Comparison of ENCODE assay signal across 27 cellular contexts in genomic region chr2:149953627-149954026, GRCh38.
"Had no signal": no experiment of that assay in that cellular context is flagged by ENCODE, and none has a peak within 500 bp of the region (broad histone marks: within the 10 kb centered on the region; RNA-seq: fewer than 3 reads in every experiment).

No MANE protein-coding gene starts in this region.

- H3K4me3 ChIP-seq: adrenal gland, body of pancreas had no signal

- H3K9me3 ChIP-seq: adrenal gland, body of pancreas had no signal

- H3K27me3 ChIP-seq: adrenal gland, body of pancreas had no signal

- H3K27ac ChIP-seq: adrenal gland, body of pancreas had no signal

- H3K36me3 ChIP-seq: adrenal gland had no signal

- H3K4me1 ChIP-seq: adrenal gland, body of pancreas had no signal

- ATAC-seq: activated CD4-positive, alpha-beta T cell treated with anti-CD3 and anti-CD28 coated beads for 36 hours; activated CD8-positive, alpha-beta memory T cell treated with anti-CD3 and anti-CD28 coated beads, Interleukin-2, amount 10 ng/mL, durations not matched to agents 7 days and 5 days; activated CD8-positive, alpha-beta T cell treated with anti-CD3 and anti-CD28 coated beads, Interleukin-2, amount 10 ng/mL, durations not matched to agents 7 days and 5 days; activated naive CD8-positive, alpha-beta T cell treated with anti-CD3 and anti-CD28 coated beads, Interleukin-2, amount 50 U/mL, for 24 hours; body of pancreas; esophagus mucosa had no signal

- DNase-seq: activated CD4-positive, alpha-beta memory T cell treated with anti-CD3 and anti-CD28 coated beads for 36 hours; activated CD4-positive, alpha-beta T cell treated with anti-CD3 and anti-CD28 coated beads for 36 hours; activated CD4-positive, alpha-beta T cell treated with anti-CD3 and anti-CD28 coated beads, Interleukin-2, amount 10 ng/mL, durations not matched to agents 24 days and 14 days; activated CD4-positive, CD25-positive, alpha-beta regulatory T cell; activated CD4-positive, CD25-positive, alpha-beta regulatory T cell treated with anti-CD3 and anti-CD28 coated beads, Interleukin-2, amount 50 U/mL, for 72 hours; activated CD8-positive, alpha-beta memory T cell treated with anti-CD3 and anti-CD28 coated beads, Interleukin-2, amount 10 ng/mL, durations not matched to agents 7 days and 5 days; activated CD8-positive, alpha-beta memory T cell treated with anti-CD3 and anti-CD28 coated beads, Interleukin-2, amount 50 U/mL, for 4 hours; activated CD8-positive, alpha-beta T cell treated with anti-CD3 and anti-CD28 coated beads, Interleukin-2, amount 10 ng/mL, durations not matched to agents 7 days and 5 days; activated effector memory CD4-positive, alpha-beta T cell treated with anti-CD3 and anti-CD28 coated beads, Interleukin-2, amount 50 U/mL, for 16 hours; activated naive CD4-positive, alpha-beta T cell treated with anti-CD3 and anti-CD28 coated beads for 36 hours; activated naive CD8-positive, alpha-beta T cell treated with anti-CD3 and anti-CD28 coated beads for 36 hours; activated naive CD8-positive, alpha-beta T cell treated with anti-CD3 and anti-CD28 coated beads, Interleukin-2, amount 50 U/mL, for 24 hours; activated T-cell treated with anti-CD3 and anti-CD28 coated beads, Interleukin-2, amount 50 U/mL, for 1 hour; activated T-cell treated with anti-CD3 and anti-CD28 coated beads, Interleukin-2, amount 50 U/mL, for 48 hours; adrenal gland; amygdala; aorta; body of pancreas; caudate nucleus; cortex of kidney; dermis blood vessel endothelial cell; effector CD4-positive, alpha-beta T cell; endodermal cell; foreskin fibroblast; head of caudate nucleus; T-helper 2 cell had no signal
